8 cellular contexts compared by ENCODE assay signal in the genomic region with DNA sequence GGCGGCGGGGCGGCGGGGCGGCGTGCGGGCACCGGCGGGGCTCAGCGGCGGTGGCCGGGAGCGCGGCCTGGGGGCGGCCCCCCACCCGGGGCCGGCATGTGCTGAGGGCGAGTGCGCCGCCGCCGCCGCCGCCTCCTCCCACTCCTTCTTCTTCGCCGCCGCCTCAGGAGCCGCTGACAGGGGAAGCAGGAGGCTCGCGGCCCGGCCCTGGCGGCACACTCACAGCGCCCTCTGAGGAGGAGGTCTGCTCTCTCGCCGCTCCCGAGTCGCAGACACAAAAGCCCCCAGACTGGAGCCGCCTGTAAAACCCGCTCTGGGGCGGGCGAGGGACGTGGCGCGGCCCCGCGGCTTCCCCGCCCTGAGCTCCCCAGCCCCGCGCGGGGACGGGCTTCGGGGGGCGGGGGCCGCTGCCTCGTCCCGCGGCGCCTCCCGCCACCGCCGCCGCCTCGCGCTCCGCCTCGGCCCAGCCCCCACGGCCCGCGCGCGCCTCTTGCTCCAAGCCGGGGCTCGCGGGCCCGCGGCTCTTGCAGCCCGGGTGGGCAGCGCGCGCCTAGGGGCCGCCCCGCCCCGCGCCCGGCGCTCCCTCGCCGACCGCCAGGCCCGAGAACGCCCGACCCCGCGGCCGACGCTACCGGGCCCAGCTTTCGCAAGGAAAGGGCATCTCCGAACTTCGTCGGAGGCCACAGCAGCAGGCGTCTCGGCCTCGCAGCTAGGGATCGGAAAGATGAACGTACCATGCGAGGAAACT. TPM values are rescaled to one million over a fixed set of nuclear protein-coding genes. Genes with fewer than 3 reads are reported as not detected.
DNase-seq lines count a peak whose midpoint lies in the region; ATAC-seq, FAIRE-seq and TF ChIP-seq lines count a peak whose summit lies in the region.

A gene with protein sequence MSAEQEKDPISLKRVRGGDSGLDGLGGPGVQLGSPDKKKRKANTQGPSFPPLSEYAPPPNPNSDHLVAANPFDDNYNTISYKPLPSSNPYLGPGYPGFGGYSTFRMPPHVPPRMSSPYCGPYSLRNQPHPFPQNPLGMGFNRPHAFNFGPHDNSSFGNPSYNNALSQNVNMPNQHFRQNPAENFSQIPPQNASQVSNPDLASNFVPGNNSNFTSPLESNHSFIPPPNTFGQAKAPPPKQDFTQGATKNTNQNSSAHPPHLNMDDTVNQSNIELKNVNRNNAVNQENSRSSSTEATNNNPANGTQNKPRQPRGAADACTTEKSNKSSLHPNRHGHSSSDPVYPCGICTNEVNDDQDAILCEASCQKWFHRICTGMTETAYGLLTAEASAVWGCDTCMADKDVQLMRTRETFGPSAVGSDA (minus strand): TSS at position 276 of the 748 bp plus-strand sequence. CDS start 462 bp downstream, outside the sequence.

- H3K9ac ChIP-seq in HUES64 (ENCODE audit: low read depth, low read length) = peak within 1 kb of the TSS; percentile 79
- H3K9ac ChIP-seq in skeletal muscle tissue (ENCODE audit: low read depth in 1 of 3, low read length in 3 of 3) = peak within 1 kb of the TSS; percentile 82 to 93 (median 92)

- H3K27ac Mint-ChIP-seq in T-helper 17 cell = no peak within 1 kb of the TSS

- ATAC-seq in GM18858 (IDR thresholded peaks at IDR 0.05; ENCODE audit: unreplicated experiment) (peak; percentile 63), T-helper 17 cell (peak; percentile 72), HG02938 (IDR thresholded peaks at IDR 0.05; ENCODE audit: unreplicated experiment) (no peak)

- H3K27ac ChIP-seq in HUES64 (ENCODE audit: low read depth, low read length) = no peak within 1 kb of the TSS
- peak within 1 kb of the TSS; percentile 82 for H3K27ac ChIP-seq in skeletal muscle tissue (ENCODE audit: low read depth, low read length)

- no peaks in the 10 kb centered on the region for H3K36me3 ChIP-seq in HUES64 (ENCODE audit: insufficient read depth, low read length)
- H3K36me3 ChIP-seq in bronchial epithelial cell (ENCODE audit: control insufficient read depth, insufficient read depth, low read length) = no peaks in the 10 kb centered on the region
- H3K36me3 ChIP-seq in skeletal muscle tissue (ENCODE audit: control insufficient read depth in 3 of 3, insufficient read depth in 3 of 3, low read length in 3 of 3) = peaks cover 0 to 3% (median 0%) of the 10 kb centered on the region in 3 donors

- WGBS in HUES64 = under 1% methylated on average over 107 of the region's 107 CpGs

- no peaks in the 10 kb centered on the region; the same call in 1 of the 2 replicates for H3K4me1 ChIP-seq in HUES64 (ENCODE audit: insufficient read depth, low read length)
- H3K4me1 ChIP-seq in skeletal muscle tissue (ENCODE audit: control insufficient read depth in 3 of 3, insufficient read depth in 3 of 3, low read length in 3 of 3) = peaks cover 2 to 23% (median 19%) of the 10 kb centered on the region in 3 donors

- FAIRE-seq in bronchial epithelial cell (lab: Jason Lieb, UNC) = no peak

- H3K4me1 Mint-ChIP-seq in T-helper 17 cell = no peaks in the 10 kb centered on the region

- H3K9me3 ChIP-seq in HUES64 (ENCODE audit: insufficient read depth, low read depth, low read length) (0 out of 2 replicates have a peak, but pooled peaks cover 5% of the 10 kb centered on the region), T-helper 17 cell (ENCODE audit: control insufficient read depth, low read length, poor library complexity, severe bottlenecking) (no peaks in the 10 kb centered on the region), skeletal muscle tissue (ENCODE audit: control insufficient read depth in 3 of 3, low read length in 3 of 3) (no peaks in the 10 kb centered on the region)

- H3K36me3 Mint-ChIP-seq in T-helper 17 cell (ENCODE audit: low read depth) = peaks cover 2% of the 10 kb centered on the region

- H3K4me3 ChIP-seq in HUES64 (ENCODE audit: low read length) (peak within 1 kb of the TSS; percentile 70), bronchial epithelial cell (ENCODE audit: low read depth, low read length) (peak within 1 kb of the TSS; percentile 48), skeletal muscle tissue (ENCODE audit: low read length in 3 of 3) (peak within 1 kb of the TSS; percentile 80 to 88 (median 83))

- TF ChIP-seq CTCF in bronchial epithelial cell (IDR thresholded peaks at IDR 0.05; ENCODE audit: insufficient read depth, low read length, severe bottlenecking) = no peak

- DNase-seq in AG08396 (ENCODE audit: low spot score) (peak; percentile 86), T-helper 17 cell (peak in 2 of 3 donors; percentile 8 to 12), bronchial epithelial cell (ENCODE audit: low read depth) (peak; percentile 2), iPS-NIHi7 (ENCODE audit: extremely low spot score) (peak; percentile 76)

- H3K27me3 Mint-ChIP-seq in T-helper 17 cell = peaks cover 38% of the 10 kb centered on the region

- H3K4me3 Mint-ChIP-seq in T-helper 17 cell = peak within 1 kb of the TSS; percentile 80

- peaks cover 67% of the 10 kb centered on the region for H3K27me3 ChIP-seq in HUES64 (ENCODE audit: insufficient read depth, low read length)
- H3K27me3 ChIP-seq in bronchial epithelial cell (ENCODE audit: control insufficient read depth, insufficient read depth, low read length) = peaks cover 8% of the 10 kb centered on the region
- no peaks in the 10 kb centered on the region for H3K27me3 ChIP-seq in skeletal muscle tissue (ENCODE audit: control insufficient read depth in 3 of 3, insufficient read depth in 3 of 3, low read length in 3 of 3)

RNA-seq across cellular contexts. Expression of the gene that starts here (rescaled TPM):
- polyA plus RNA-seq in HUES64 (2013, experiment 1 of 2) = 2.1 TPM
- polyA plus RNA-seq in HUES64 (2013, experiment 2 of 2) = 4.0 TPM
- total RNA-seq in T-helper 17 cell (not detected), bronchial epithelial cell (1.1 and 1.3 TPM in 2 replicates), skeletal muscle tissue (10.4 TPM)

Comparison
In these comparisons a context has a peak if more than half of its experiments do, and no peak if none do; other contexts are left out.
1. Peak in DNase-seq and ATAC-seq in T-helper 17 cell; RNA of the gene not detected or under 1 TPM.
2. DNase-seq: peak in every context shown above with its lines; median percentile 86 in AG08396; 76 in iPS-NIHi7; 10 in T-helper 17 cell; 2 in bronchial epithelial cell.